In genomic region chr5:103120607-103121200, GRCh38 we compare ENCODE assay signal across 8 cellular contexts. TPM values are rescaled to one million over a fixed set of nuclear protein-coding genes. Genes with fewer than 3 reads are reported as not detected.
DNase-seq lines count a peak whose midpoint lies in the region; ATAC-seq, FAIRE-seq and TF ChIP-seq lines count a peak whose summit lies in the region.

No MANE protein-coding gene starts in this region.

- peak overlapping the region; percentile 91 for H3K9ac ChIP-seq in Loucy (ENCODE audit: low read depth, low read length, poor library complexity, severe bottlenecking)
- H3K9ac ChIP-seq in iPS-20b (ENCODE audit: low read depth, low read length): peak overlapping the region; percentile 97

- H3K4me3 ChIP-seq in Loucy (ENCODE audit: low read length, poor library complexity, severe bottlenecking) (peak overlapping the region; percentile 85), iPS-20b (ENCODE audit: low read length) (peak overlapping the region; percentile 96), small intestine (ENCODE audit: low read depth in 1 of 2, low read length in 2 of 2) (peak overlapping the region; percentile 53 to 75)

- no peaks in the 10 kb centered on the region for H3K9me3 Mint-ChIP-seq in activated CD4-positive, alpha-beta T cell treated with anti-CD3 and anti-CD28 coated beads for 36 hours (ENCODE audit: low read depth)

- H3K4me1 ChIP-seq in Loucy (ENCODE audit: insufficient read depth, low read length, poor library complexity, severe bottlenecking): peaks cover 22% of the 10 kb centered on the region
- H3K4me1 ChIP-seq in iPS-20b (ENCODE audit: insufficient read depth, low read length): peaks cover 6% of the 10 kb centered on the region; the same call in 1 of the 2 replicates
- peaks cover 0 to 8% of the 10 kb centered on the region in 2 donors for H3K4me1 ChIP-seq in small intestine (ENCODE audit: control insufficient read depth in 2 of 2, insufficient read depth in 1 of 2, low read depth in 1 of 2, low read length in 1 of 2)

- H3K9me2 ChIP-seq in Loucy (replicated peaks; ENCODE audit: low read depth, low read length): no peaks in the 10 kb centered on the region

- H3K27ac Mint-ChIP-seq in activated CD4-positive, alpha-beta T cell treated with anti-CD3 and anti-CD28 coated beads for 36 hours: peak overlapping the region; percentile 95

- FAIRE-seq in small intestine (lab: Jason Lieb, UNC): no peak

- TF ChIP-seq CTCF in Loucy (conservative IDR thresholded peaks at IDR 0.05; ENCODE audit: low read length): no peak
- TF ChIP-seq CTCF in GM10248 (IDR thresholded peaks at IDR 0.05; ENCODE audit: control extremely low read depth, extremely low read depth, low read depth, missing control alignments): no peak

- peaks cover 58% of the 10 kb centered on the region for H3K79me2 ChIP-seq in Loucy (ENCODE audit: insufficient read depth, low read length)

- H3K4me3 Mint-ChIP-seq in activated CD4-positive, alpha-beta T cell treated with anti-CD3 and anti-CD28 coated beads for 36 hours: peak overlapping the region; percentile 76

- H3K4me2 ChIP-seq in Loucy (ENCODE audit: low read depth, low read length, poor library complexity, severe bottlenecking): peak overlapping the region; percentile 91

- no peaks in the 10 kb centered on the region for H3K27me3 Mint-ChIP-seq in activated CD4-positive, alpha-beta T cell treated with anti-CD3 and anti-CD28 coated beads for 36 hours

- peaks cover 12% of the 10 kb centered on the region for H3K36me3 Mint-ChIP-seq in activated CD4-positive, alpha-beta T cell treated with anti-CD3 and anti-CD28 coated beads for 36 hours (ENCODE audit: low read depth)

- H3K36me3 ChIP-seq in Loucy (ENCODE audit: insufficient read depth, low read length) (no peaks in the 10 kb centered on the region), iPS-20b (ENCODE audit: insufficient read depth, low read depth, low read length) (no peaks in the 10 kb centered on the region), small intestine (ENCODE audit: control insufficient read depth in 2 of 2, insufficient read depth in 2 of 2, low read length in 2 of 2) (no peaks in the 10 kb centered on the region)

- ATAC-seq in activated CD4-positive, alpha-beta T cell treated with anti-CD3 and anti-CD28 coated beads for 36 hours: no peak

- H3K9me3 ChIP-seq in Loucy (ENCODE audit: insufficient read depth, low read depth, low read length) (no peaks in the 10 kb centered on the region), iPS-20b (ENCODE audit: insufficient read depth, low read depth, low read length) (no peaks in the 10 kb centered on the region), small intestine (ENCODE audit: control insufficient read depth, low read depth) (no peaks in the 10 kb centered on the region)

- H3F3A ChIP-seq in Loucy (ENCODE audit: low read depth): peaks cover 5% of the 10 kb centered on the region; the same call in 1 of the 2 replicates

- 0 to 1% (median 1%) methylated on average over 17 of the region's 17 CpGs for WGBS in small intestine, 3 donors

- H3K27ac ChIP-seq in angular gyrus (ENCODE audit: low read depth, low read length) (peak overlapping the region; percentile 34), iPS-20b (ENCODE audit: low read length) (no peak overlapping the region), small intestine (ENCODE audit: low read depth in 1 of 2, low read length in 1 of 2) (peak overlapping the region; percentile 68 to 98)

- H2AFZ ChIP-seq in Loucy (ENCODE audit: low read length): peak overlapping the region; percentile 76; the same call in 1 of the 2 replicates

- no peaks in the 10 kb centered on the region for H3K27me3 ChIP-seq in Loucy (ENCODE audit: insufficient read depth, low read length, poor library complexity, severe bottlenecking)
- H3K27me3 ChIP-seq in iPS-20b (ENCODE audit: insufficient read depth, low read length): no peaks in the 10 kb centered on the region
- H3K27me3 ChIP-seq in small intestine (ENCODE audit: control insufficient read depth in 2 of 2, insufficient read depth in 2 of 2, low read length in 2 of 2): no peaks in the 10 kb centered on the region

- POLR2A ChIA-PET in activated CD4-positive, alpha-beta T cell treated with anti-CD3 and anti-CD28 coated beads for 36 hours (lab: Charles Lee): interaction anchor here (1.0 to 1.5 kb wide), 3 partner anchors 138 to 365 kb away, joined by 3 to 10 read pairs (median 3); partner anchors contain the start of gene MACIR
- POLR2A ChIA-PET in GM10248 (lab: Yijun Ruan, JAX): interaction anchor here (0.6 kb wide), 1 partner anchor 373 kb away, joined by 3 read pairs; no protein-coding TSS in a partner anchor

- DNase-seq in activated CD4-positive, alpha-beta T cell treated with anti-CD3 and anti-CD28 coated beads for 36 hours: peak; percentile 19
- no peak for DNase-seq in activated CD4-positive, alpha-beta T cell treated with anti-CD3 and anti-CD28 coated beads, Interleukin-2, amount 50 U/mL, for 4 hours
- peak; percentile 39 for DNase-seq in small intestine
- DNase-seq in NCI-H2029 treated with DMSO at 0.1 percent for 48 hours (lab: John Stamatoyannopoulos, UW): no peak
- no peak for DNase-seq in GM10248 (ENCODE audit: extremely low spot score)

- H3K4me1 Mint-ChIP-seq in activated CD4-positive, alpha-beta T cell treated with anti-CD3 and anti-CD28 coated beads for 36 hours: peaks cover 38% of the 10 kb centered on the region

- intact Hi-C loops in activated CD4-positive, alpha-beta T cell treated with anti-CD3 and anti-CD28 coated beads for 36 hours (cut with DNase I, micrococcal nuclease): loop anchor here (1.0 to 5.0 kb wide), 7 partner anchors 14 to 365 kb away; partner anchors contain the start of genes MACIR (in 2 of the 2) and PAM (in 1 of the 2)

- CTCF ChIA-PET in activated CD4-positive, alpha-beta T cell treated with anti-CD3 and anti-CD28 coated beads for 36 hours (lab: Charles Lee): interaction anchor here (0.7 to 2.1 kb wide), 6 partner anchors 9 to 365 kb away, joined by 3 to 10 read pairs (median 4); partner anchors contain the start of gene PAM
- CTCF ChIA-PET in GM10248 (lab: Yijun Ruan, JAX): interaction anchor here (0.8 to 2.7 kb wide), 4 partner anchors 19 to 439 kb away, joined by 3 to 21 read pairs (median 4); partner anchors contain the start of gene MACIR

- H4K20me1 ChIP-seq in Loucy (ENCODE audit: insufficient read depth, low read length, poor library complexity, severe bottlenecking): peaks cover 5% of the 10 kb centered on the region

RNA-seq across cellular contexts. Expression of gene PPIP5K2, which starts 0.6 kb away (rescaled TPM):
- 10 to 100 TPM; 49.5 to 53.4 TPM for total RNA-seq in activated CD4-positive, alpha-beta T cell treated with anti-CD3 and anti-CD28 coated beads for 36 hours
- 10 to 100 TPM; 11.9 to 17.9 (median 14.3) TPM for polyA plus RNA-seq in small intestine

RNA-seq across cellular contexts. Expression of gene GIN1, which starts 0.8 kb away (rescaled TPM):
- total RNA-seq in activated CD4-positive, alpha-beta T cell treated with anti-CD3 and anti-CD28 coated beads for 36 hours: 1 to 10 TPM; 9.0 to 9.7 TPM
- polyA plus RNA-seq in small intestine: 1 to 10 TPM; 2.7 to 3.8 (median 3.2) TPM

Comparison
In these comparisons a context has a peak if more than half of its experiments do, and no peak if none do; other contexts are left out.
1. DNase-seq: peak in activated CD4-positive, alpha-beta T cell treated with anti-CD3 and anti-CD28 coated beads for 36 hours (single experiment) and small intestine (single experiment); none in activated CD4-positive, alpha-beta T cell treated with anti-CD3 and anti-CD28 coated beads, Interleukin-2, amount 50 U/mL, for 4 hours (0 of 2), NCI-H2029 treated with DMSO at 0.1 percent for 48 hours (single experiment) and GM10248 (single experiment).
2. Peak in every context shown above with its lines, with median percentiles within 50 percentile points of each other: H3K4me3 ChIP-seq.